ENCODE assay signal across 8 cellular contexts in the genomic region with DNA sequence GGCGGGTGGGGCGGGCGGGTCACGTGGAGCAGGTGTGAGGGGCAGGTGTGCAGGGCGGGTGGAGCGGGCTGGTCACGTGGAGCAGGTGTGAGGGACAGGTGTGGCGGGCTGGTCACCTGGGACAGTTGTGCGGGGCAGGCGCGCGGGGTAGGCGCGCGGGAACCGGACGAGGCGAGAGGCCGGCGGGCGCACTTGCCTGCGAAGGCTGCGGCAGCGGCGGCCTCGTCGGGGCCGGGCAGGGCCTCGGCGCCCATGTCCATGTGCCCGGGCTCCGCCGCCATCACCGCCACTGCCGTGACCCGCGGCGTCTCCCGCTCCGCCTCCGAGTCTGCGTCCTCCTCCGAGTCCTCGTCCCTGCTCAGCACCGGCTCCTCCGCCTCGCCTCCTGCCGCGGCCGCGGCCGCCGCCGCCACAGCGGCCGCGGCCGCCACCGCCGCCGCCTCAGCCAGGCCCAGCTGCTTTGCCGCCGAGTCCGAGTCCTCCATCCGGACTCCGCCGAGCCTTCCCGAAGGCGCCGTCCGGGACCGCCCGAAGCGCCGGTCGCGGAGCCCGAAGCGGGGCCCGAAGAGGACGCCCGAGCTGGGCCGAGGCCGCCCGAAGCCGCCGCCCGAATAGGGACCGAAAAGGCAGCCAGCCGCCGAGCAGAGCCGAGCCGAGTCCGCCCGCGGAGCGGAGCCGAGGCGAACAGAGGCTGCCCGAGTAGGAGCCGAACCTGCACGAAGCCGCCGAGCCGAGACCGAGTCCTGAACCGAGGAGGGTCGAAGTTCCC. TPM values are rescaled to one million over a fixed set of nuclear protein-coding genes. Genes with fewer than 3 reads are reported as not detected.
A peak's percentile ranks its signal among the peaks of the same experiment; 100 is the strongest.
DNase-seq lines count a peak whose midpoint lies in the region; ATAC-seq and TF ChIP-seq lines count a peak whose summit lies in the region.

Gene DEAF1 (minus strand): TSS at position 660 of the 769 bp plus-strand sequence. CDS start 175 bp downstream, at position 485.

- H3K4me3 ChIP-seq in LNCaP clone FGC (ENCODE audit: low read depth, low read length), result peak within 1 kb of the TSS; percentile 88

- DNase-seq in EH (ENCODE audit: low read depth) (peak; percentile 97), GOT3 (lab: John Stamatoyannopoulos, UW) (peak; percentile 59), LNCaP clone FGC (ENCODE audit: low read depth) (peak; percentile 87), RWPE1 (ENCODE audit: low spot score) (peak; percentile 84), fibroblast of peridontal ligament (ENCODE audit: extremely low read depth) (peak; percentile 96), natural killer cell (peak; percentile 99)
- DNase-seq in activated T-helper 9 cell treated with anti-CD3 and anti-CD28 coated beads, Interleukin-2, amount 50 U/mL, for 16 hours (ENCODE audit: low read depth), result peak; percentile 99
- peak; percentile 98 for DNase-seq in stimulated activated naive CD4-positive, alpha-beta T cell treated with Interleukin-2 at 50 U/mL for 16 hours (lab: John Stamatoyannopoulos, UW)

- peak within 1 kb of the TSS; percentile 97 for H3K27ac ChIP-seq in RWPE1

- peaks cover 18 to 41% of the 10 kb centered on the region in 2 donors for H3K4me1 Mint-ChIP-seq in natural killer cell

- TF ChIP-seq CTCF in LNCaP clone FGC (IDR thresholded peaks at IDR 0.05; ENCODE audit: control insufficient read depth, extremely low read depth, insufficient read depth), result no peak
- TF ChIP-seq CTCF in RWPE1 (conservative IDR thresholded peaks at IDR 0.05; ENCODE audit: low read depth), result no peak
- TF ChIP-seq CTCF in natural killer cell (IDR thresholded peaks at IDR 0.05), result no peak

- H3K27ac Mint-ChIP-seq in natural killer cell, result peak within 1 kb of the TSS; percentile 90 to 95

- intact Hi-C loops in natural killer cell (cut with micrococcal nuclease), result no loop called here

- no peaks in the 10 kb centered on the region for H3K9me3 Mint-ChIP-seq in natural killer cell

- CTCF ChIA-PET in RWPE1 (lab: Yijun Ruan, JAX), result interaction anchor here (0.6 to 3.5 kb wide), 2 partner anchors 29 to 1461 kb away, joined by 4 to 18 read pairs; no protein-coding TSS in a partner anchor

- ATAC-seq in natural killer cell, result peak; percentile 80 to 93 (median 82)

- no peaks in the 10 kb centered on the region for H3K27me3 Mint-ChIP-seq in natural killer cell (ENCODE audit: low read depth in 2 of 2)

- H3K4me3 Mint-ChIP-seq in natural killer cell, result peak within 1 kb of the TSS; percentile 88

- H3K36me3 Mint-ChIP-seq in natural killer cell, result no peaks in the 10 kb centered on the region

- POLR2A ChIA-PET in RWPE1 (lab: Yijun Ruan, JAX; ENCODE audit: low non-redundant PET), result interaction anchor here (1.8 kb wide), 1 partner anchor 12 kb away, joined by 5 read pairs; no protein-coding TSS in a partner anchor

RNA-seq across cellular contexts. Expression of gene DEAF1, which starts in this region (rescaled TPM):
- 10 to 100 TPM; 25.9 to 26.9 (median 26.8) TPM for total RNA-seq in natural killer cell

Comparison
In these comparisons a context has a peak if more than half of its experiments do, and no peak if none do; other contexts are left out.
1. Peak in every context shown above with its lines: DNase-seq, ATAC-seq, H3K4me3 ChIP-seq and H3K27ac ChIP-seq.